ENCODE assay signal across 18 cellular contexts in genomic region chr15:35439291-35439690, GRCh38.
A peak's percentile ranks its signal among the peaks of the same experiment; 100 is the strongest.
DNase-seq lines count a peak whose midpoint lies in the region; ATAC-seq and TF ChIP-seq lines count a peak whose summit lies in the region.
"Had no signal": no experiment of that assay in that cellular context is flagged by ENCODE, and none has a peak within 500 bp of the region (broad histone marks: within the 10 kb centered on the region; RNA-seq: fewer than 3 reads in every experiment).

No MANE protein-coding gene starts in this region.

- no peaks in the 10 kb centered on the region for H3K4me1 Mint-ChIP-seq in CD4-positive, alpha-beta T cell (ENCODE audit: low read depth)
- H3K4me1 Mint-ChIP-seq: activated CD4-positive, alpha-beta T cell treated with anti-CD3 and anti-CD28 coated beads for 36 hours had no signal

- no peaks in the 10 kb centered on the region for H3K9me3 Mint-ChIP-seq in CD4-positive, alpha-beta T cell

- POLR2A ChIA-PET in CD4-positive, alpha-beta T cell (lab: Charles Lee) = no interaction called here

- H3K27ac ChIP-seq in CD4-positive, alpha-beta T cell (ENCODE audit: low read depth, low read length) = no peak overlapping the region
- H3K27ac ChIP-seq: foreskin keratinocyte, left lung had no signal

- TF ChIP-seq CTCF in fibroblast of pulmonary artery (IDR thresholded peaks at IDR 0.05; ENCODE audit: low read length, missing control alignments) = no peak
- no peak for TF ChIP-seq CTCF in CD4-positive, alpha-beta T cell (IDR thresholded peaks at IDR 0.05)

- CTCF ChIA-PET in CD4-positive, alpha-beta T cell (lab: Charles Lee) = no interaction called here

- peaks cover 46% of the 10 kb centered on the region for H3K36me3 Mint-ChIP-seq in CD4-positive, alpha-beta T cell (ENCODE audit: low read depth)

- no peaks in the 10 kb centered on the region for H3K27me3 ChIP-seq in CD4-positive, alpha-beta T cell (ENCODE audit: control insufficient read depth, insufficient read depth, low read length)
- H3K27me3 ChIP-seq: foreskin keratinocyte, left lung, SJSA1 had no signal

- H3K27me3 Mint-ChIP-seq in CD4-positive, alpha-beta T cell = no peaks in the 10 kb centered on the region
- H3K27me3 Mint-ChIP-seq: activated CD4-positive, alpha-beta T cell treated with anti-CD3 and anti-CD28 coated beads for 36 hours; brain had no signal

- H3K4me3 ChIP-seq in fibroblast of pulmonary artery (replicated peaks; ENCODE audit: low read depth, low read length) = no peak overlapping the region
- H3K4me3 ChIP-seq: GM12878, left lung, SJSA1 had no signal

- intact Hi-C loops in CD4-positive, alpha-beta T cell (cut with DNase I, micrococcal nuclease) = no loop called here

- ATAC-seq in CD4-positive, alpha-beta T cell (ENCODE audit: poor library complexity) = no peak
- ATAC-seq: activated CD4-positive, alpha-beta T cell treated with anti-CD3 and anti-CD28 coated beads for 36 hours; foreskin keratinocyte; GM12878; left lung had no signal

- peak; percentile 33 for DNase-seq in GM04504 (ENCODE audit: low read depth)
- DNase-seq in amniotic stem cell (lab: John Stamatoyannopoulos, UW) = peak; percentile 44
- DNase-seq in fibroblast of pulmonary artery (ENCODE audit: low read depth) = peak; percentile 84
- no peak for DNase-seq in CD4-positive, alpha-beta T cell
- DNase-seq in SHP77 treated with DMSO at 0.1 percent for 48 hours (lab: John Stamatoyannopoulos, UW) = no peak
- DNase-seq in activated CD4-positive, alpha-beta T cell treated with anti-CD3 and anti-CD28 coated beads, Interleukin-2, amount 50 U/mL, for 48 hours = no peak
- DNase-seq in GDM1 (lab: John Stamatoyannopoulos, UW) = no peak
- DNase-seq: activated CD4-positive, alpha-beta T cell treated with anti-CD3 and anti-CD28 coated beads for 36 hours; activated CD8-positive, alpha-beta memory T cell treated with anti-CD3 and anti-CD28 coated beads, Interleukin-2, amount 50 U/mL, for 48 hours; activated naive CD4-positive, alpha-beta T cell treated with Interleukin-2 at 50 U/mL for 16 hours; DND-41; foreskin keratinocyte; left lung; NCI-H1436 treated with DMSO at 0.1 percent for 48 hours; T-helper 9 cell had no signal

- no peak overlapping the region for H3K27ac Mint-ChIP-seq in CD4-positive, alpha-beta T cell
- H3K27ac Mint-ChIP-seq: activated CD4-positive, alpha-beta T cell treated with anti-CD3 and anti-CD28 coated beads for 36 hours; brain had no signal

- H3K4me3 Mint-ChIP-seq in CD4-positive, alpha-beta T cell = no peak overlapping the region
- H3K4me3 Mint-ChIP-seq: activated CD4-positive, alpha-beta T cell treated with anti-CD3 and anti-CD28 coated beads for 36 hours; brain had no signal

- H3K9me3 ChIP-seq in CD4-positive, alpha-beta T cell (ENCODE audit: control insufficient read depth, low read length) = no peaks in the 10 kb centered on the region
- H3K9me3 ChIP-seq: SJSA1 had no signal

Comparison
In these comparisons a context has a peak if more than half of its experiments do, and no peak if none do; other contexts are left out.
1. DNase-seq: peak in GM04504 (single experiment), amniotic stem cell (single experiment) and fibroblast of pulmonary artery (single experiment); none in CD4-positive, alpha-beta T cell (0 of 10), SHP77 treated with DMSO at 0.1 percent for 48 hours (single experiment), activated CD4-positive, alpha-beta T cell treated with anti-CD3 and anti-CD28 coated beads, Interleukin-2, amount 50 U/mL, for 48 hours (0 of 2) and GDM1 (single experiment).